Comparison of ENCODE assay signal across 20 cellular contexts in genomic region chr18:48318481-48318880, GRCh38.
A peak's percentile ranks its signal among the peaks of the same experiment; 100 is the strongest.
DNase-seq lines count a peak whose midpoint lies in the region; ATAC-seq and TF ChIP-seq lines count a peak whose summit lies in the region.
"Had no signal": no experiment of that assay in that cellular context is flagged by ENCODE, and none has a peak within 500 bp of the region (broad histone marks: within the 10 kb centered on the region; RNA-seq: fewer than 3 reads in every experiment).

No MANE protein-coding gene starts in this region.

- peaks cover 8% of the 10 kb centered on the region for H3K4me1 ChIP-seq in upper lobe of right lung

- TF ChIP-seq CTCF in upper lobe of right lung (IDR thresholded peaks at IDR 0.05): no peak

- no peaks in the 10 kb centered on the region for H3K27me3 ChIP-seq in upper lobe of right lung
- H3K27me3 ChIP-seq: BE2C had no signal

- intact Hi-C loops in upper lobe of right lung (cut with DNase I): no loop called here

- ATAC-seq in esophagus mucosa (peak; percentile 6), upper lobe of right lung (no peak), GM21381 (IDR thresholded peaks at IDR 0.05; ENCODE audit: unreplicated experiment) (no peak)
- ATAC-seq: T-cell had no signal

- DNase-seq in NCI-H2081 (lab: John Stamatoyannopoulos, UW): peak; percentile 40 to 78
- DNase-seq in NCI-H2081 treated with DMSO at 0.1 percent for 48 hours (lab: John Stamatoyannopoulos, UW): no peak
- DNase-seq in NCI-H146 treated with DMSO at 0.1 percent for 48 hours (lab: John Stamatoyannopoulos, UW; ENCODE audit: unreplicated experiment): peak; percentile 76
- DNase-seq in upper lobe of right lung: peak; percentile 45
- no peak for DNase-seq in NCI-H748 treated with DMSO at 0.1 percent for 48 hours (lab: John Stamatoyannopoulos, UW)
- DNase-seq in stimulated activated CD4-positive, alpha-beta T cell treated with anti-CD3 and anti-CD28 coated beads, Interleukin-4, amount 100 ng/mL, for 24 hours: no peak
- DNase-seq: 8988T; BE2C; CD4-positive, alpha-beta memory T cell; DND-41; GM23248; KBM-7; NCI-H187; NCI-H524; NK-92 treated with Interleukin-12 subunit alpha and Interleukin-12 subunit beta, amount 100 ng/mL, for 24 hours; SHP77; SK-N-SH; T-cell had no signal

- no peaks in the 10 kb centered on the region for H3K36me3 ChIP-seq in upper lobe of right lung
- H3K36me3 ChIP-seq: BE2C had no signal

- H3K9me3 ChIP-seq in upper lobe of right lung: no peaks in the 10 kb centered on the region
- H3K9me3 ChIP-seq: BE2C, SK-N-SH had no signal

- no peak overlapping the region for H3K27ac ChIP-seq in upper lobe of right lung
- H3K27ac ChIP-seq: GM23248 had no signal

- H3K4me3 ChIP-seq in upper lobe of right lung: no peak overlapping the region
- H3K4me3 ChIP-seq: GM23248 had no signal

Comparison
In these comparisons a context has a peak if more than half of its experiments do, and no peak if none do; other contexts are left out.
1. DNase-seq: peak in NCI-H2081 (2 of 2), NCI-H146 treated with DMSO at 0.1 percent for 48 hours (single experiment) and upper lobe of right lung (single experiment); none in NCI-H2081 treated with DMSO at 0.1 percent for 48 hours (single experiment), NCI-H748 treated with DMSO at 0.1 percent for 48 hours (single experiment) and stimulated activated CD4-positive, alpha-beta T cell treated with anti-CD3 and anti-CD28 coated beads, Interleukin-4, amount 100 ng/mL, for 24 hours (single experiment).